ENCODE assay signal across 14 cellular contexts in genomic region chr6:97203343-97203742, GRCh38.
DNase-seq lines count a peak whose midpoint lies in the region; ATAC-seq and TF ChIP-seq lines count a peak whose summit lies in the region.
"Had no signal": no experiment of that assay in that cellular context is flagged by ENCODE, and none has a peak within 500 bp of the region (broad histone marks: within the 10 kb centered on the region; RNA-seq: fewer than 3 reads in every experiment).

No MANE protein-coding gene starts in this region.

- no peaks in the 10 kb centered on the region for H3K4me1 Mint-ChIP-seq in CD8-positive, alpha-beta T cell (ENCODE audit: low read depth)

- ATAC-seq in CD8-positive, alpha-beta T cell = no peak
- ATAC-seq: left lobe of liver had no signal

- no peaks in the 10 kb centered on the region for H3K9me3 Mint-ChIP-seq in CD8-positive, alpha-beta T cell

- no peaks in the 10 kb centered on the region for H3K36me3 ChIP-seq in mesenchymal stem cell (ENCODE audit: control insufficient read depth in 1 of 2, insufficient read depth in 2 of 2, low read depth in 1 of 2, low read length in 2 of 2)
- no peaks in the 10 kb centered on the region for H3K36me3 ChIP-seq in CD8-positive, alpha-beta T cell (ENCODE audit: insufficient read depth, low read length)
- H3K36me3 ChIP-seq: esophagus squamous epithelium had no signal

- H2AFZ ChIP-seq in mesenchymal stem cell (ENCODE audit: low read depth, low read length) = no peak overlapping the region

- H2BK120ac ChIP-seq in mesenchymal stem cell (ENCODE audit: low read depth, low read length) = no peak overlapping the region

- WGBS in mesenchymal stem cell = 68% methylated on average over 3 of the region's 3 CpGs

- H3K27ac Mint-ChIP-seq in CD8-positive, alpha-beta T cell = no peak overlapping the region

- TF ChIP-seq CTCF in VCaP (conservative IDR thresholded peaks at IDR 0.05) = no peak
- no peak for TF ChIP-seq CTCF in CD8-positive, alpha-beta T cell (IDR thresholded peaks at IDR 0.05)

- no peak overlapping the region for H3K4me2 ChIP-seq in mesenchymal stem cell (ENCODE audit: low read length, poor library complexity, severe bottlenecking)

- no peaks in the 10 kb centered on the region for H3K9me3 ChIP-seq in mesenchymal stem cell (ENCODE audit: control insufficient read depth, low read length)
- no peaks in the 10 kb centered on the region for H3K9me3 ChIP-seq in CD8-positive, alpha-beta T cell (ENCODE audit: low read length)
- H3K9me3 ChIP-seq: esophagus squamous epithelium had no signal

- H3K23ac ChIP-seq in mesenchymal stem cell (ENCODE audit: low read length in 2 of 2) = no peak overlapping the region

- no peak overlapping the region for H3K14ac ChIP-seq in mesenchymal stem cell (ENCODE audit: low read length in 2 of 2)

- H3K4me3 Mint-ChIP-seq in CD8-positive, alpha-beta T cell = no peak overlapping the region

- H3K79me1 ChIP-seq in mesenchymal stem cell (replicated peaks; ENCODE audit: low read length, poor library complexity, severe bottlenecking) = peaks cover 3% of the 10 kb centered on the region

- H3K18ac ChIP-seq in mesenchymal stem cell (ENCODE audit: low read depth in 1 of 2, low read length in 2 of 2) = no peak overlapping the region

- H4K8ac ChIP-seq in mesenchymal stem cell (ENCODE audit: low read length) = no peak overlapping the region

- H4K91ac ChIP-seq in mesenchymal stem cell (ENCODE audit: low read length) = no peak overlapping the region

- intact Hi-C loops in CD8-positive, alpha-beta T cell (cut with DNase I, micrococcal nuclease) = no loop called here

- H3K9ac ChIP-seq in mesenchymal stem cell (ENCODE audit: low read length) = no peak overlapping the region

- H3K27ac ChIP-seq in VCaP (peak overlapping the region; percentile 19), mesenchymal stem cell (ENCODE audit: low read length, poor library complexity, severe bottlenecking) (no peak overlapping the region)
- no peak overlapping the region for H3K27ac ChIP-seq in CD8-positive, alpha-beta T cell (ENCODE audit: low read depth, low read length)
- H3K27ac ChIP-seq: esophagus squamous epithelium, HL-60 had no signal

- no peak overlapping the region for H3K4me3 ChIP-seq in mesenchymal stem cell (ENCODE audit: insufficient read depth in 1 of 2, low read depth in 1 of 2, low read length in 2 of 2)
- no peak overlapping the region for H3K4me3 ChIP-seq in CD8-positive, alpha-beta T cell (ENCODE audit: low read depth, low read length)
- H3K4me3 ChIP-seq: esophagus squamous epithelium had no signal

- DNase-seq in DMS79 (lab: John Stamatoyannopoulos, UW) (peak; percentile 78), M059J (ENCODE audit: low read depth) (peak; percentile 22), mesenchymal stem cell (peak; percentile 57), AG08395 (ENCODE audit: low spot score) (no peak)
- DNase-seq in CD8-positive, alpha-beta T cell = no peak
- DNase-seq in activated T-cell treated with anti-CD3 and anti-CD28 coated beads, Interleukin-2, amount 50 U/mL, for 1 hour = no peak
- DNase-seq: esophagus squamous epithelium; hypothalamus; Karpas-422; NCI-H2081; stimulated activated CD4-positive, alpha-beta T cell treated with anti-CD3 and anti-CD28 coated beads, Interleukin-12 subunit alpha, Interleukin-12 subunit beta, amount 100 ng/mL, for 4 hours had no signal

- H3K27me3 ChIP-seq in mesenchymal stem cell (ENCODE audit: control insufficient read depth in 1 of 2, insufficient read depth in 1 of 2, low read length in 2 of 2) = no peaks in the 10 kb centered on the region
- no peaks in the 10 kb centered on the region for H3K27me3 ChIP-seq in CD8-positive, alpha-beta T cell (ENCODE audit: insufficient read depth, low read length)
- H3K27me3 ChIP-seq: esophagus squamous epithelium had no signal

- H3K36me3 Mint-ChIP-seq in CD8-positive, alpha-beta T cell = peaks cover 6% of the 10 kb centered on the region

- CTCF ChIA-PET in CD8-positive, alpha-beta T cell (lab: Charles Lee) = no interaction called here

- H2BK5ac ChIP-seq in mesenchymal stem cell (ENCODE audit: low read depth, low read length, poor library complexity, severe bottlenecking) = no peak overlapping the region

- POLR2A ChIA-PET in CD8-positive, alpha-beta T cell (lab: Charles Lee) = no interaction called here

- H2AK5ac ChIP-seq in mesenchymal stem cell (ENCODE audit: low read length, severe bottlenecking) = no peak overlapping the region

- H3K27me3 Mint-ChIP-seq in CD8-positive, alpha-beta T cell (ENCODE audit: low read depth) = no peaks in the 10 kb centered on the region

- H2BK12ac ChIP-seq in mesenchymal stem cell (ENCODE audit: low read length in 2 of 2) = no peak overlapping the region

- H3K4ac ChIP-seq in mesenchymal stem cell (ENCODE audit: low read depth in 1 of 2, low read length in 2 of 2) = no peak overlapping the region

- no peak overlapping the region for H2BK15ac ChIP-seq in mesenchymal stem cell (ENCODE audit: low read depth, poor library complexity, severe bottlenecking)

- H3K4me1 ChIP-seq in mesenchymal stem cell (ENCODE audit: control insufficient read depth, insufficient read depth, low read depth, low read length) = no peaks in the 10 kb centered on the region
- no peaks in the 10 kb centered on the region for H3K4me1 ChIP-seq in CD8-positive, alpha-beta T cell (ENCODE audit: insufficient read depth, low read length)

Comparison
In these comparisons a context has a peak if more than half of its experiments do, and no peak if none do; other contexts are left out.
1. DNase-seq: peak in DMS79 (single experiment), M059J (single experiment) and mesenchymal stem cell (single experiment); none in CD8-positive, alpha-beta T cell (0 of 7), activated T-cell treated with anti-CD3 and anti-CD28 coated beads, Interleukin-2, amount 50 U/mL, for 1 hour (single experiment) and AG08395 (single experiment).